ENCODE assay signal across 2 cellular contexts in the genomic region with DNA sequence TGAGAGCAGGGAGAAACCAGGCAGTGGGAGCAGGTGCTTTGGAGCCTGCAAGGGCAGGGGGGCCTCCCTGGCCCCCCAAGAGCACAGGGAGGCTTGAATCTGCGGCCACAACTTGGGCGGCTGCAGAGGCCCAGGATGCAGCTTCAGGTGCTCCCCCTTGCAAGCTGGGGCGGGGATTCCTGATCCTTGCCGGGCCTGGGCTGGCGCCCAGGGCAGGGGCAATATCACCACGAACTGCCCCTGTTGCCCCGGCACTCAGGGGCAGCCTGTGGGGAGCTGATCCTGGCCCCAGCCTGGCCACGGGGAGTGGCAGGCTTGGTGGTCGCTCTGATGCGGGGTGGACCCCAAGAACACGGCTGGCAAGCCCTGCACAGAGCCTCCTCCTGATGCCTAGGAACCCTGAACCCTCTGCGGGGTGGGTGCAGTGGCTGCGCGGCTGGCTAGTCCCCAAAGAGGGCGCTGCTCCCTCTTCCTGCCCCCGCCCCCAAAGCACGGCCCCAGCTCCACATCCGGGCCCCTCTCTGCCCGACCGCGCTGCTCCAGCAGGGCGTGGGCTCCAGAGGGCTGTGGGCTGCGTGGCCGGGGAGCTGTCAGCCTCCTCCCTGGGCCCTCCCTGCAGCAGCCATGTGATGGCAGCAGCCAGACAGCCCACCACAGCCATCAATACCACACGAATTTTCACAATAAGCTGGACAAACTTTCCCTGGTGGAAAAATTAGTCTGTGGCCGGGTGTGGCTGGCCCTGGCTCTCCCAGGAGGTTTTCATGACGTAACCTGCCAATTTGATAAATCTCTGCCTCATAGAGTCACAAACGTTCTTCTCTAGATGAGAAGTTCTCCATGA.
TF ChIP-seq lines count a peak whose summit lies in the region.

No MANE protein-coding gene starts in this region.

TF ChIP-seq in GM23338, 12 proteins besides CTCF, POLR2A, EP300 and RAD21:
- peak; percentile 47; the same call in 1 of the 2 replicates for TF ChIP-seq POLR2AphosphoS5 (IDR thresholded peaks at IDR 0.05; ENCODE audit: low read depth)
- TF ChIP-seq ZNF331 (CRISPR knock-in tag; IDR thresholded peaks at IDR 0.05; ENCODE audit: low read depth) = no peak
TF ChIP-seq in GM23338: peak in this region for 1.

TF ChIP-seq in H1, 55 proteins besides CTCF, POLR2A, EP300 and RAD21:
- no peak for TF ChIP-seq CEBPB (IDR thresholded peaks at IDR 0.05; ENCODE audit: low read depth, low read length)
- no peak for TF ChIP-seq YY1 (IDR thresholded peaks at IDR 0.05; ENCODE audit: low read depth, low read length)
- peak; percentile 23 for TF ChIP-seq ASH2L (IDR thresholded peaks at IDR 0.05; ENCODE audit: low read length)
- TF ChIP-seq, protein P1, sequence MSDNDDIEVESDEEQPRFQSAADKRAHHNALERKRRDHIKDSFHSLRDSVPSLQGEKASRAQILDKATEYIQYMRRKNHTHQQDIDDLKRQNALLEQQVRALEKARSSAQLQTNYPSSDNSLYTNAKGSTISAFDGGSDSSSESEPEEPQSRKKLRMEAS (IDR thresholded peaks at IDR 0.05) = peak; percentile 72
- peak; percentile 66; the same call in 1 of the 2 replicates for TF ChIP-seq BACH1 (IDR thresholded peaks at IDR 0.05; ENCODE audit: low read length)
- no peak for TF ChIP-seq BRCA1 (IDR thresholded peaks at IDR 0.05; ENCODE audit: low read depth, low read length)
- peak; percentile 53; the same call in 1 of the 2 replicates for TF ChIP-seq CREB1 (IDR thresholded peaks at IDR 0.05)
- TF ChIP-seq EGR1 (IDR thresholded peaks at IDR 0.05; ENCODE audit: borderline replicate concordance, low read depth, low read length) = peak; percentile 18; the same call in 1 of the 2 replicates
- 0 out of 2 replicates have a peak, but pooled peaks have one; percentile 40 for TF ChIP-seq SP4 (IDR thresholded peaks at IDR 0.05; ENCODE audit: low read length)
- TF ChIP-seq SIN3A (conservative IDR thresholded peaks at IDR 0.05 in 1 of 2, IDR thresholded peaks at IDR 0.05 in 1 of 2; ENCODE audit: low read depth in 1 of 2, low read length in 2 of 2) = peak in 1 of 2 experiments; percentile 34; a peak in 1 of 4 replicates
- no peak for TF ChIP-seq KDM5A (IDR thresholded peaks at IDR 0.05; ENCODE audit: low read length)
- 0 out of 2 replicates have a peak, but pooled peaks have one; percentile 55 for TF ChIP-seq RBBP5 (IDR thresholded peaks at IDR 0.05; ENCODE audit: borderline replicate concordance, low read depth, low read length)
- TF ChIP-seq KDM1A (IDR thresholded peaks at IDR 0.05; ENCODE audit: borderline replicate concordance, low read length) = no peak
- TF ChIP-seq HDAC2 (IDR thresholded peaks at IDR 0.05; ENCODE audit: borderline replicate concordance in 1 of 2, low read depth in 2 of 2, low read length in 2 of 2) = peak in 1 of 2 experiments; percentile 87; a peak in 2 of 4 replicates
- 0 out of 2 replicates have a peak, but pooled peaks have one; percentile 34 for TF ChIP-seq CHD2 (IDR thresholded peaks at IDR 0.05; ENCODE audit: low read length)
- no peak for TF ChIP-seq JUN (IDR thresholded peaks at IDR 0.05; ENCODE audit: low read depth, low read length)
- TF ChIP-seq TAF7 (optimal IDR thresholded peaks at IDR 0.05; ENCODE audit: borderline replicate concordance, low read depth, low read length) = no peak
- TF ChIP-seq MAFK (IDR thresholded peaks at IDR 0.05; ENCODE audit: low read depth, low read length) = no peak
- no peak for TF ChIP-seq PHF8 (conservative IDR thresholded peaks at IDR 0.05; ENCODE audit: low read depth, low read length)
- TF ChIP-seq BCL11A (IDR thresholded peaks at IDR 0.05; ENCODE audit: low read depth in 2 of 2, low read length in 2 of 2) = no peak
